ENCODE assay signal across 1 cellular context in the genomic region with DNA sequence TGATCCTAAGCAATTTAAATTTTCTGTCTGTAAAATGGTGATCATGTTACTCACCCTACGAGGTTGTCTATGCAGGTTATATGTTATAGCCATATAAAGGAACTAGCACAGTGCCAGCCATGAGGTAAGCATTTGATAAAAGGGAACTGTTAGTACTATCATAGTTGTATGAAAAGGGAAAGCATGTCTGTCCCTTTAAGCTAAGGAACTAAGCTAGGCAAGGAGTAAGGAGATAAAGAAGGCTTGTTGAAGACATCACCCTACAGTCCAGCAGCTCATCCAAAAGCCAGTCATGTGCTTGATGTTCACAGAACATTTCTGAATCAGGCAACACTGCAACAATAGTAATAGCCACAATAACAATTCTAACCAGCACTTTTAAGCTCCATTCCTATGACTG.
TF ChIP-seq lines count a peak whose summit lies in the region.

No MANE protein-coding gene starts in this region.

TF ChIP-seq in HCT116, 20 proteins besides CTCF, POLR2A, EP300 and RAD21 (continued from another document):
- TF ChIP-seq, protein P1, sequence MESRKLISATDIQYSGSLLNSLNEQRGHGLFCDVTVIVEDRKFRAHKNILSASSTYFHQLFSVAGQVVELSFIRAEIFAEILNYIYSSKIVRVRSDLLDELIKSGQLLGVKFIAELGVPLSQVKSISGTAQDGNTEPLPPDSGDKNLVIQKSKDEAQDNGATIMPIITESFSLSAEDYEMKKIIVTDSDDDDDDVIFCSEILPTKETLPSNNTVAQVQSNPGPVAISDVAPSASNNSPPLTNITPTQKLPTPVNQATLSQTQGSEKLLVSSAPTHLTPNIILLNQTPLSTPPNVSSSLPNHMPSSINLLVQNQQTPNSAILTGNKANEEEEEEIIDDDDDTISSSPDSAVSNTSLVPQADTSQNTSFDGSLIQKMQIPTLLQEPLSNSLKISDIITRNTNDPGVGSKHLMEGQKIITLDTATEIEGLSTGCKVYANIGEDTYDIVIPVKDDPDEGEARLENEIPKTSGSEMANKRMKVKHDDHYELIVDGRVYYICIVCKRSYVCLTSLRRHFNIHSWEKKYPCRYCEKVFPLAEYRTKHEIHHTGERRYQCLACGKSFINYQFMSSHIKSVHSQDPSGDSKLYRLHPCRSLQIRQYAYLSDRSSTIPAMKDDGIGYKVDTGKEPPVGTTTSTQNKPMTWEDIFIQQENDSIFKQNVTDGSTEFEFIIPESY (IDR thresholded peaks at IDR 0.05; ENCODE audit: extremely low read depth, insufficient replicate concordance, low read length), result no peak
- no peak for TF ChIP-seq SRF (IDR thresholded peaks at IDR 0.05; ENCODE audit: low read depth)
- TF ChIP-seq CEBPB (IDR thresholded peaks at IDR 0.05; ENCODE audit: low read depth), result no peak
